10 cellular contexts compared by ENCODE assay signal in genomic region chr17:76179496-76180467, GRCh38. TPM values are rescaled to one million over a fixed set of nuclear protein-coding genes. Genes with fewer than 3 reads are reported as not detected.
A peak's percentile ranks its signal among the peaks of the same experiment; 100 is the strongest.
DNase-seq lines count a peak whose midpoint lies in the region; ATAC-seq and TF ChIP-seq lines count a peak whose summit lies in the region.
"Had no signal": no experiment of that assay in that cellular context is flagged by ENCODE, and none has a peak within 500 bp of the region (broad histone marks: within the 10 kb centered on the region; RNA-seq: fewer than 3 reads in every experiment).

No MANE protein-coding gene starts in this region.

- H3K4me3 Mint-ChIP-seq in T-cell = peak overlapping the region; percentile 22 to 71 (median 50)

- no peaks in the 10 kb centered on the region for H3K36me3 ChIP-seq in suprapubic skin

- ATAC-seq in T-cell (replicated peaks in 1 of 4) = peak; percentile 88 to 92 (median 90)

- H3K27ac Mint-ChIP-seq in T-cell = peak overlapping the region; percentile 95 to 96

- no peaks in the 10 kb centered on the region for H3K9me3 Mint-ChIP-seq in T-cell

- no peak overlapping the region for H3K4me3 ChIP-seq in suprapubic skin

- no peaks in the 10 kb centered on the region for H3K27me3 ChIP-seq in suprapubic skin

- H3K9me3 ChIP-seq in suprapubic skin = no peaks in the 10 kb centered on the region

- peaks cover 59 to 69% (median 68%) of the 10 kb centered on the region in 3 donors for H3K4me1 Mint-ChIP-seq in T-cell

- WGBS in suprapubic skin = 77% methylated on average over 6 of the region's 6 CpGs

- H3K27ac ChIP-seq in epithelial cell of prostate (peak overlapping the region; percentile 25), suprapubic skin (no peak overlapping the region)

- CTCF ChIA-PET in T-cell (lab: Charles Lee) = interaction anchor here (0.6 to 3.0 kb wide), 30 partner anchors 9 to 126 kb away, joined by 3 to 15 read pairs (median 4); partner anchors contain the start of gene FOXJ1 (in 1 of the 2)

- no peak for TF ChIP-seq EP300 in suprapubic skin (IDR thresholded peaks at IDR 0.05)

- peaks cover 6% of the 10 kb centered on the region for H3K36me3 Mint-ChIP-seq in T-cell

- TF ChIP-seq CTCF in GM13977 (IDR thresholded peaks at IDR 0.05; ENCODE audit: extremely low read depth, insufficient read depth, missing control alignments) (no peak), suprapubic skin (IDR thresholded peaks at IDR 0.05) (no peak)

- DNase-seq in AML-193 (lab: John Stamatoyannopoulos, UW) (peak; percentile 71 to 76), GM13977 (ENCODE audit: low spot score) (peak; percentile 42), T-cell (peak in 30 of 34 experiments; percentile 14 to 75 (median 43)), epithelial cell of prostate (ENCODE audit: low read depth, low spot score) (no peak), SW480 (ENCODE audit: low spot score) (no peak), A172 (ENCODE audit: low spot score) (no peak), NCI-H2029 (lab: John Stamatoyannopoulos, UW) (no peak), suprapubic skin (ENCODE audit: low spot score in 2 of 2) (no peak)
- DNase-seq: nucleus accumbens, SW 1271 had no signal

- POLR2A ChIA-PET in T-cell (lab: Charles Lee) = interaction anchor here (0.6 to 1.2 kb wide), 9 partner anchors 9 to 145 kb away, joined by 3 to 7 read pairs (median 4); no protein-coding TSS in a partner anchor

- peaks cover 7% of the 10 kb centered on the region for H3K4me1 ChIP-seq in suprapubic skin

- in situ Hi-C loops in GM13977 (cut with MboI; ENCODE audit: low pct_unique_long_range_greater_than_20kb, low sequenced_read_pairs, unreplicated experiment) = no loop called here

- no peaks in the 10 kb centered on the region for H3K27me3 Mint-ChIP-seq in T-cell

- TF ChIP-seq POLR2A in suprapubic skin (IDR thresholded peaks at IDR 0.05) = no peak

RNA-seq across cellular contexts. Expression of gene FOXJ1, which starts 38.7 kb away (rescaled TPM):
- total RNA-seq in T-cell (1 to 10 TPM in 4 of 5 donors, under 1 TPM in 1; 0.99 to 3.0 (median 1.7) TPM), suprapubic skin (1 to 10 TPM; 2.1 to 3.6 (median 2.9) TPM)
- total RNA-seq in A172 (2014; rRNA removed; shearing (Covaris generic)) = not detected in 2 replicates

Comparison
In these comparisons a context has a peak if more than half of its experiments do, and no peak if none do; other contexts are left out.
1. DNase-seq: peak in AML-193 (2 of 2), GM13977 (single experiment) and T-cell (30 of 34); none in epithelial cell of prostate (single experiment), SW480 (single experiment), A172 (single experiment), NCI-H2029 (single experiment) and suprapubic skin (0 of 2).